9 cellular contexts compared by ENCODE assay signal in genomic region chr13:98451676-98452105, GRCh38.
DNase-seq lines count a peak whose midpoint lies in the region; ATAC-seq lines count a peak whose summit lies in the region.
"Had no signal": no experiment of that assay in that cellular context is flagged by ENCODE, and none has a peak within 500 bp of the region (broad histone marks: within the 10 kb centered on the region; RNA-seq: fewer than 3 reads in every experiment).

No MANE protein-coding gene starts in this region.

- no peaks in the 10 kb centered on the region for H3K27me3 Mint-ChIP-seq in natural killer cell treated with Interleukin-12 subunit alpha and Interleukin-12 subunit beta and Interleukin-15 and Interleukin-18, amount 100 ng/mL, for 72 hours

- H3K36me3 ChIP-seq in adipocyte (ENCODE audit: control insufficient read depth, insufficient read depth, low read length, severe bottlenecking): peaks cover 45% of the 10 kb centered on the region

- H3K4me3 Mint-ChIP-seq in natural killer cell treated with Interleukin-12 subunit alpha and Interleukin-12 subunit beta and Interleukin-15 and Interleukin-18, amount 100 ng/mL, for 72 hours: no peak overlapping the region

- H3K4me3 ChIP-seq in adipocyte (ENCODE audit: low read length): no peak overlapping the region

- H3K9me3 ChIP-seq in adipocyte (ENCODE audit: control insufficient read depth, low read length): no peaks in the 10 kb centered on the region

- peaks cover 11% of the 10 kb centered on the region for H3K36me3 Mint-ChIP-seq in natural killer cell treated with Interleukin-12 subunit alpha and Interleukin-12 subunit beta and Interleukin-15 and Interleukin-18, amount 100 ng/mL, for 72 hours

- no peak overlapping the region for H3K9ac ChIP-seq in adipocyte (ENCODE audit: low read length)

- H3K9me3 Mint-ChIP-seq in natural killer cell treated with Interleukin-12 subunit alpha and Interleukin-12 subunit beta and Interleukin-15 and Interleukin-18, amount 100 ng/mL, for 72 hours: no peaks in the 10 kb centered on the region

- H3K4me1 Mint-ChIP-seq in natural killer cell treated with Interleukin-12 subunit alpha and Interleukin-12 subunit beta and Interleukin-15 and Interleukin-18, amount 100 ng/mL, for 72 hours (ENCODE audit: low read depth in 2 of 2): peaks cover 4 to 15% of the 10 kb centered on the region in 2 donors

- in situ Hi-C loops in G401 (cut with HindIII; ENCODE audit: low sequenced_read_pairs): no loop called here

- DNase-seq in G401 (ENCODE audit: low spot score): peak; percentile 33
- peak; percentile 54 for DNase-seq in adipocyte (ENCODE audit: low read depth)
- DNase-seq in left cardiac atrium: peak; percentile 69
- DNase-seq in sciatic nerve (ENCODE audit: low spot score): peak; percentile 80
- DNase-seq in COR-L47 (lab: John Stamatoyannopoulos, UW): no peak
- DNase-seq in natural killer cell treated with Interleukin-12 subunit alpha and Interleukin-12 subunit beta and Interleukin-15 and Interleukin-18, amount 100 ng/mL, for 72 hours (ENCODE audit: low spot score): no peak
- no peak for DNase-seq in GOT3 (lab: John Stamatoyannopoulos, UW)
- DNase-seq: NK-92 treated with Interleukin-12 subunit alpha and Interleukin-12 subunit beta, amount 100 ng/mL, for 24 hours had no signal

- peaks cover 35% of the 10 kb centered on the region for H3K4me1 ChIP-seq in adipocyte (ENCODE audit: control insufficient read depth, insufficient read depth, low read length)

- ATAC-seq in left cardiac atrium (peak; percentile 50 to 57), sciatic nerve (peak; percentile 82), GM21786 (IDR thresholded peaks at IDR 0.05; ENCODE audit: unreplicated experiment) (no peak)
- no peak for ATAC-seq in natural killer cell treated with Interleukin-12 subunit alpha and Interleukin-12 subunit beta and Interleukin-15 and Interleukin-18, amount 100 ng/mL, for 72 hours

- H3K27me3 ChIP-seq in adipocyte (replicated peaks; ENCODE audit: control insufficient read depth, insufficient read depth, low read length): no peaks in the 10 kb centered on the region

- peak overlapping the region in 1 of 2 donors; percentile 4 for H3K27ac Mint-ChIP-seq in natural killer cell treated with Interleukin-12 subunit alpha and Interleukin-12 subunit beta and Interleukin-15 and Interleukin-18, amount 100 ng/mL, for 72 hours

- intact Hi-C loops in left cardiac atrium (cut with DNase I) (loop anchor here in 1 of 2 donors (10.0 kb wide), 1 partner anchor 393 kb away; no protein-coding TSS in a partner anchor), sciatic nerve (cut with DNase I) (no loop called here)

Comparison
In these comparisons a context has a peak if more than half of its experiments do, and no peak if none do; other contexts are left out.
1. DNase-seq: peak in G401 (single experiment), adipocyte (single experiment), left cardiac atrium (single experiment) and sciatic nerve (single experiment); none in COR-L47 (single experiment), natural killer cell treated with Interleukin-12 subunit alpha and Interleukin-12 subunit beta and Interleukin-15 and Interleukin-18, amount 100 ng/mL, for 72 hours (single experiment) and GOT3 (single experiment).
2. ATAC-seq: peak in left cardiac atrium (2 of 2) and sciatic nerve (single experiment); none in natural killer cell treated with Interleukin-12 subunit alpha and Interleukin-12 subunit beta and Interleukin-15 and Interleukin-18, amount 100 ng/mL, for 72 hours (0 of 2) and GM21786 (single experiment).